ENCODE assay signal across 10 cellular contexts in genomic region chr21:45080639-45081414, GRCh38. TPM values are rescaled to one million over a fixed set of nuclear protein-coding genes. Genes with fewer than 3 reads are reported as not detected.
DNase-seq lines count a peak whose midpoint lies in the region; ATAC-seq and TF ChIP-seq lines count a peak whose summit lies in the region.
"Had no signal": no experiment of that assay in that cellular context is flagged by ENCODE, and none has a peak within 500 bp of the region (broad histone marks: within the 10 kb centered on the region; RNA-seq: fewer than 3 reads in every experiment).

No MANE protein-coding gene starts in this region.

- ATAC-seq in left cardiac atrium, result peak; percentile 23 to 86
- no peak for ATAC-seq in HG03439 (IDR thresholded peaks at IDR 0.05; ENCODE audit: unreplicated experiment)
- ATAC-seq: lower lobe of right lung had no signal

- H3K27me3 Mint-ChIP-seq in CD14-positive monocyte (ENCODE audit: low read depth in 3 of 3), result peaks cover 9 to 32% (median 14%) of the 10 kb centered on the region in 3 donors

- peaks cover 6% of the 10 kb centered on the region in 2 donors for H3K36me3 Mint-ChIP-seq in CD14-positive monocyte

- intact Hi-C loops in left cardiac atrium (cut with DNase I) (no loop called here), CD14-positive monocyte (cut with micrococcal nuclease) (loop anchor here in 1 of 2 donors (2.0 to 10.0 kb wide), 2 partner anchors 50 to 266 kb away; partner anchors contain the start of gene SUMO3)

- peaks cover 34% of the 10 kb centered on the region for H3K4me1 Mint-ChIP-seq in CD14-positive monocyte

- no peak overlapping the region for H3K4me3 Mint-ChIP-seq in CD14-positive monocyte

- TF ChIP-seq CTCF in CD14-positive monocyte (IDR thresholded peaks at IDR 0.05), result no peak

- peak; percentile 37 for DNase-seq in stimulated activated CD4-positive, alpha-beta T cell treated with anti-CD3 and anti-CD28 coated beads, Interleukin-1b, Interleukin-23, amount 100 ng/mL, for 48 hours
- DNase-seq in stimulated activated CD4-positive, alpha-beta T cell treated with anti-CD3 and anti-CD28 coated beads, Interleukin-2, amount 100 ng/mL, for 48 hours, result no peak
- peak; percentile 34 for DNase-seq in activated effector memory CD4-positive, alpha-beta T cell treated with Interleukin-2 at 50 U/mL for 16 hours
- DNase-seq in left cardiac atrium (no peak), CD14-positive monocyte (ENCODE audit: low spot score) (no peak), NOMO-1 (lab: John Stamatoyannopoulos, UW; ENCODE audit: unreplicated experiment in 2 of 2) (no peak), SW 1271 (lab: John Stamatoyannopoulos, UW) (no peak)
- DNase-seq: central memory CD4-positive, alpha-beta T cell; lower lobe of right lung had no signal

- peaks cover 0 to 5% (median 0%) of the 10 kb centered on the region in 7 donors for H3K9me3 Mint-ChIP-seq in CD14-positive monocyte

- H3K27ac Mint-ChIP-seq in CD14-positive monocyte, result no peak overlapping the region

RNA-seq across cellular contexts. Expression of gene ADARB1, which starts 6.4 kb away (rescaled TPM):
- total RNA-seq in left cardiac atrium, result 10 to 100 TPM; 20.6 to 21.7 TPM
- 1 to 10 TPM in 1 of 2 donors, under 1 TPM in 1; 0.40 to 1.0 TPM for polyA plus RNA-seq in CD14-positive monocyte

Comparison
In these comparisons a context has a peak if more than half of its experiments do, and no peak if none do; other contexts are left out.
1. DNase-seq: peak in stimulated activated CD4-positive, alpha-beta T cell treated with anti-CD3 and anti-CD28 coated beads, Interleukin-1b, Interleukin-23, amount 100 ng/mL, for 48 hours (single experiment) and activated effector memory CD4-positive, alpha-beta T cell treated with Interleukin-2 at 50 U/mL for 16 hours (single experiment); none in stimulated activated CD4-positive, alpha-beta T cell treated with anti-CD3 and anti-CD28 coated beads, Interleukin-2, amount 100 ng/mL, for 48 hours (0 of 2), left cardiac atrium (single experiment), CD14-positive monocyte (single experiment), NOMO-1 (0 of 2) and SW 1271 (0 of 2).